ENCODE assay signal across 12 cellular contexts in the genomic region with DNA sequence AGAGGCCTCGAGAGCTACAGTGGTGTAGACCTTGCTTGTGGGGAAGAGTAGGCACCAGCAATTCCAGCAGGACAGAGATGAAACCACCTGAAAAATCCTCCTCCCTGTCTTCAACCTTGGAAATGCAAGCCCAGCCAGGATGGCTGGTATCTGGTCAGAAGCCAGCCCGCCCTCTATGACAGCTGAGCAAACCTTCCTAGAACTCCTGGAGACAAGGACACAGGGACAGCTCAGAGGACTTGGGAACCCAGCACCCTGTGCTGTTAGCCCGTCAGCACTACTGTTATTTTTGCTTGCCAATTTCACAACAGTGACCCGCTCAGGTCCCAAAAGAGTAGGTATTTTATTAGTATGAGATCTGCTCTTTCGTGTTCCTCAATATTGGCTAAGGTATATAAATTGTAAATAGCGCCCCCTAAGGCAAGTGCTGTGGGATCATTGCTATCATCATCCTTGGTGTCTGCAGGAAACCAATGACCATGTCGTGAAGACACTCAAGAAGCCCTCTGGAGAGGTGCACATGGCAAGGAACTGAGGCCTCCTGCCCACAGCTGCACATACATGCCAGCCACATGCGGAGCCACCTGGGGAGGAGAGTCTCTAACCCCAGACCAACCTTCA.
DNase-seq lines count a peak whose midpoint lies in the region; ATAC-seq, FAIRE-seq and TF ChIP-seq lines count a peak whose summit lies in the region.
"Had no signal": no experiment of that assay in that cellular context is flagged by ENCODE, and none has a peak within 500 bp of the region (broad histone marks: within the 10 kb centered on the region; RNA-seq: fewer than 3 reads in every experiment).

No MANE protein-coding gene starts in this region.

- H3K36me3 Mint-ChIP-seq in CD14-positive monocyte (peaks cover 0 to under 1% of the 10 kb centered on the region in 2 donors), immature natural killer cell (no peaks in the 10 kb centered on the region)
- no peaks in the 10 kb centered on the region for H3K36me3 Mint-ChIP-seq in activated T-helper 2 cell treated with anti-CD3 and anti-CD28 coated beads, Interferon-gamma antibody, Interleukin-2, Interleukin-4, amounts not matched to agents 10 μg/mL and 5 μg/mL and 100 μg/mL, durations not matched to agents 14 hours and 24 hours and 36 hours (ENCODE audit: low read depth)
- H3K36me3 Mint-ChIP-seq: stimulated activated memory B cell treated with anti-CD40 and anti-IgM and Interleukin-4, amounts not matched to agents 10 μg/mL and 1 μg/mL and 100 μg/mL, for 72 hours had no signal

- H3K27me3 ChIP-seq in HepG2 (ENCODE audit: control insufficient read depth in 1 of 2, insufficient read depth in 2 of 2, low read length in 2 of 2), result peaks cover 1 to 27% of the 10 kb centered on the region in 2 experiments; a peak in 2 of 5 replicates
- H3K27me3 ChIP-seq: esophagus muscularis mucosa had no signal

- H3K4me1 Mint-ChIP-seq in CD14-positive monocyte (peaks cover 59% of the 10 kb centered on the region), immature natural killer cell (no peaks in the 10 kb centered on the region)
- no peaks in the 10 kb centered on the region for H3K4me1 Mint-ChIP-seq in activated T-helper 2 cell treated with anti-CD3 and anti-CD28 coated beads, Interferon-gamma antibody, Interleukin-2, Interleukin-4, amounts not matched to agents 10 μg/mL and 5 μg/mL and 100 μg/mL, durations not matched to agents 14 hours and 24 hours and 36 hours (ENCODE audit: low read depth)

- no TSS peak for BruUV-seq in HepG2 (replicated peaks; lab: Mats Ljungman, UMichigan)

- no peak overlapping the region for H3K9ac ChIP-seq in HepG2 (ENCODE audit: insufficient read depth, low read depth, low read length)

- POLR2A ChIA-PET in HepG2 (lab: Yijun Ruan, JAX), result no interaction called here

- H4K20me1 ChIP-seq in HepG2 (ENCODE audit: insufficient read depth, low read length), result no peaks in the 10 kb centered on the region

- H3K4me3 Mint-ChIP-seq in CD14-positive monocyte, result no peak overlapping the region
- H3K4me3 Mint-ChIP-seq in activated T-helper 2 cell treated with anti-CD3 and anti-CD28 coated beads, Interferon-gamma antibody, Interleukin-2, Interleukin-4, amounts not matched to agents 10 μg/mL and 5 μg/mL and 100 μg/mL, durations not matched to agents 14 hours and 24 hours and 36 hours (ENCODE audit: low read depth), result no peak overlapping the region
- H3K4me3 Mint-ChIP-seq in immature natural killer cell, result no peak overlapping the region
- H3K4me3 Mint-ChIP-seq: neural crest cell; stimulated activated memory B cell treated with anti-CD40 and anti-IgM and Interleukin-4, amounts not matched to agents 10 μg/mL and 1 μg/mL and 100 μg/mL, for 72 hours had no signal

- in situ Hi-C loops in HepG2 (cut with HindIII; ENCODE audit: extremely low pct_ligation_motif_present, low pct_unique_long_range_greater_than_20kb), result loop anchor here (25.0 kb wide), 1 partner anchor 263 kb away; no protein-coding TSS in a partner anchor

- H2AFZ ChIP-seq in HepG2 (ENCODE audit: low read length), result no peak overlapping the region

- no peak overlapping the region for H3K4me2 ChIP-seq in HepG2 (ENCODE audit: low read depth, low read length)

- no peaks in the 10 kb centered on the region for H3K79me2 ChIP-seq in HepG2 (ENCODE audit: insufficient read depth, low read length)

- H3K27ac Mint-ChIP-seq in CD14-positive monocyte (peak overlapping the region in 3 of 7 donors; percentile 90 to 96 (median 95)), immature natural killer cell (no peak overlapping the region)
- H3K27ac Mint-ChIP-seq in activated T-helper 2 cell treated with anti-CD3 and anti-CD28 coated beads, Interferon-gamma antibody, Interleukin-2, Interleukin-4, amounts not matched to agents 10 μg/mL and 5 μg/mL and 100 μg/mL, durations not matched to agents 14 hours and 24 hours and 36 hours, result no peak overlapping the region
- H3K27ac Mint-ChIP-seq: stimulated activated memory B cell treated with anti-CD40 and anti-IgM and Interleukin-4, amounts not matched to agents 10 μg/mL and 1 μg/mL and 100 μg/mL, for 72 hours had no signal

- no peak for FAIRE-seq in HepG2 (lab: Jason Lieb, UNC)

- peaks cover 8% of the 10 kb centered on the region; the same call in 1 of the 2 replicates for H3K4me1 ChIP-seq in HepG2 (ENCODE audit: insufficient read depth, low read length)

- CTCF ChIA-PET in HepG2 (lab: Yijun Ruan, JAX; ENCODE audit: low intra/inter-chr PET ratio, low total read pairs), result interaction anchor here (0.5 kb wide), 1 partner anchor 645 kb away, joined by 3 read pairs; no protein-coding TSS in a partner anchor

- TF ChIP-seq CTCF in CD14-positive monocyte (IDR thresholded peaks at IDR 0.05), result peak; percentile 29
- TF ChIP-seq CTCF in HFF-Myc (IDR thresholded peaks at IDR 0.05; ENCODE audit: low read depth, low read length, missing control alignments), result peak; percentile 13
- peak; percentile 2; the same call in 1 of the 2 replicates for TF ChIP-seq CTCF in WI38 (IDR thresholded peaks at IDR 0.05; ENCODE audit: low read depth, low read length)
- 0 out of 2 replicates have a peak, but pooled peaks have one; percentile 13 for TF ChIP-seq CTCF in HepG2 (CRISPR knock-in tag; IDR thresholded peaks at IDR 0.05)

- no peak overlapping the region for H3K27ac ChIP-seq in HepG2 (ENCODE audit: extremely low read length, insufficient read depth, low read length)
- H3K27ac ChIP-seq: esophagus muscularis mucosa had no signal

- no peaks in the 10 kb centered on the region for H3K9me3 ChIP-seq in HepG2 (ENCODE audit: low read length)
- H3K9me3 ChIP-seq: esophagus muscularis mucosa had no signal

- DNase-seq in CD14-positive monocyte (ENCODE audit: low spot score), result no peak
- no peak for DNase-seq in HFF-Myc (ENCODE audit: extremely low read depth, low read depth)
- no peak for DNase-seq in HepG2 (ENCODE audit: low spot score)
- DNase-seq in activated T-helper 2 cell treated with anti-CD3 and anti-CD28 coated beads, Interferon-gamma antibody, Interleukin-2, Interleukin-4, amounts not matched to agents 10 μg/mL and 5 μg/mL and 100 μg/mL, durations not matched to agents 14 hours and 24 hours and 36 hours (ENCODE audit: low spot score), result no peak
- DNase-seq in immature natural killer cell, result no peak
- DNase-seq in A172 (ENCODE audit: low spot score), result no peak
- DNase-seq: IMR-90 had no signal

- H3K27me3 Mint-ChIP-seq in CD14-positive monocyte (ENCODE audit: low read depth in 3 of 3) (peaks cover 4 to 9% (median 5%) of the 10 kb centered on the region in 3 donors), immature natural killer cell (ENCODE audit: low read depth in 3 of 3) (peaks cover 0 to 3% (median 3%) of the 10 kb centered on the region in 3 donors)
- peaks cover 2% of the 10 kb centered on the region for H3K27me3 Mint-ChIP-seq in activated T-helper 2 cell treated with anti-CD3 and anti-CD28 coated beads, Interferon-gamma antibody, Interleukin-2, Interleukin-4, amounts not matched to agents 10 μg/mL and 5 μg/mL and 100 μg/mL, durations not matched to agents 14 hours and 24 hours and 36 hours (ENCODE audit: low read depth)

- ATAC-seq in HepG2, result no peak
- no peak for ATAC-seq in GM21381 (IDR thresholded peaks at IDR 0.05; ENCODE audit: unreplicated experiment)
- ATAC-seq: stimulated activated memory B cell treated with anti-CD40 and anti-IgM and Interleukin-4, amounts not matched to agents 10 μg/mL and 1 μg/mL and 100 μg/mL, for 72 hours had no signal

- 11% methylated on average over 8 of the region's 8 CpGs for WGBS in HepG2 (ENCODE audit: low lambda C conversion rate)

- TF ChIP-seq POLR2A in HepG2 (IDR thresholded peaks at IDR 0.05; ENCODE audit: insufficient read depth in 1 of 2, low read depth in 2 of 2, low read length in 2 of 2), result no peak

- no peak for TF ChIP-seq EP300 in HepG2 (IDR thresholded peaks at IDR 0.05; ENCODE audit: low read depth in 2 of 2, low read length in 2 of 2)
- TF ChIP-seq EP300 in HepG2 (CRISPR knock-in tag; IDR thresholded peaks at IDR 0.05; ENCODE audit: borderline replicate concordance), result no peak

- H3K4me3 ChIP-seq in HFF-Myc (replicated peaks; ENCODE audit: low read depth, low read length), result no peak overlapping the region
- no peak overlapping the region for H3K4me3 ChIP-seq in WI38 (ENCODE audit: low read depth, low read length)
- H3K4me3 ChIP-seq in HepG2 (replicated peaks in 1 of 3; ENCODE audit: insufficient read depth in 1 of 3, low read depth in 2 of 3, low read length in 3 of 3), result no peak overlapping the region
- H3K4me3 ChIP-seq: esophagus muscularis mucosa had no signal

- intact Hi-C loops in CD14-positive monocyte (cut with micrococcal nuclease) (loop anchor here (5.0 to 10.0 kb wide), 2 partner anchors 42 to 135 kb away; no protein-coding TSS in a partner anchor), HepG2 (cut with micrococcal nuclease; ENCODE audit: unreplicated experiment) (loop anchor here (10.0 kb wide), 1 partner anchor 255 kb away; no protein-coding TSS in a partner anchor)
- intact Hi-C loops in activated T-helper 2 cell treated with anti-CD3 and anti-CD28 coated beads, Interferon-gamma antibody, Interleukin-2, Interleukin-4, amounts not matched to agents 10 μg/mL and 5 μg/mL and 100 μg/mL, durations not matched to agents 14 hours and 24 hours and 36 hours (cut with micrococcal nuclease), result no loop called here

- peaks cover 2 to 9% (median 5%) of the 10 kb centered on the region in 7 donors for H3K9me3 Mint-ChIP-seq in CD14-positive monocyte
- no peaks in the 10 kb centered on the region for H3K9me3 Mint-ChIP-seq in activated T-helper 2 cell treated with anti-CD3 and anti-CD28 coated beads, Interferon-gamma antibody, Interleukin-2, Interleukin-4, amounts not matched to agents 10 μg/mL and 5 μg/mL and 100 μg/mL, durations not matched to agents 14 hours and 24 hours and 36 hours
- H3K9me3 Mint-ChIP-seq in immature natural killer cell, result no peaks in the 10 kb centered on the region
- H3K9me3 Mint-ChIP-seq: neural crest cell; stimulated activated memory B cell treated with anti-CD40 and anti-IgM and Interleukin-4, amounts not matched to agents 10 μg/mL and 1 μg/mL and 100 μg/mL, for 72 hours had no signal

- no peak for TF ChIP-seq RAD21 in HepG2 (CRISPR knock-in tag; IDR thresholded peaks at IDR 0.05)

- H3K36me3 ChIP-seq in HepG2 (replicated peaks in 1 of 2; ENCODE audit: control insufficient read depth in 1 of 2, insufficient read depth in 2 of 2, low read length in 2 of 2), result no peaks in the 10 kb centered on the region
- H3K36me3 ChIP-seq: esophagus muscularis mucosa had no signal

TF ChIP-seq in HepG2, 621 proteins besides CTCF, POLR2A, EP300 and RAD21:
- TF ChIP-seq STAG1 (CRISPR knock-in tag; IDR thresholded peaks at IDR 0.05) (peak; percentile 12; the same call in 1 of the 2 replicates), ZKSCAN8 (CRISPR knock-in tag; IDR thresholded peaks at IDR 0.05; ENCODE audit: borderline replicate concordance) (no peak)
